ENCODE assay signal across 16 cellular contexts in the genomic region with DNA sequence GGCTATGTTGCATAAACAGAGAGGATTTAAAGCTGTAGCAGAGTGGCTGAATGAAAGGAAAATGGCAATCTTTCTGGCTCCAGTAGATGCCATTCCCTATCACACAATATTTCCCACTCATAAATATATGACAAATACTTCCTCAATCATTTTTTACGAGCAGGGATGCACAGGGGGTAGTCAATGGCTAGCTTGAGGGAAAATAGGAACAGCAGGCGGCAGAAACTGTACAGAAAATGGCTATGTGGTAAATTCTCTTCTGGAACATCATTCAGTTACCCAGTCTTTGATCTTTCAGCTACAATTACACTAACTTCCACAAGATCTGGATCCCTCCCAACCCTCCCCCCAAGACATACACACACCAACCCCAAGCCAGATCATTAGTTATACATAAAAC.
A peak's percentile ranks its signal among the peaks of the same experiment; 100 is the strongest.
DNase-seq lines count a peak whose midpoint lies in the region; ATAC-seq and TF ChIP-seq lines count a peak whose summit lies in the region.
"Had no signal": no experiment of that assay in that cellular context is flagged by ENCODE, and none has a peak within 500 bp of the region (broad histone marks: within the 10 kb centered on the region; RNA-seq: fewer than 3 reads in every experiment).

No MANE protein-coding gene starts in this region.

- H3K9me2 ChIP-seq in GM23338 (ENCODE audit: insufficient read depth), result no peaks in the 10 kb centered on the region

- H3K23ac ChIP-seq in mesendoderm (ENCODE audit: low read length), result no peak overlapping the region

- no peaks in the 10 kb centered on the region for H3K9me3 ChIP-seq in SK-N-MC (ENCODE audit: low read depth, low read length)
- H3K9me3 ChIP-seq: BLaER1, upper lobe of left lung had no signal

- H4K5ac ChIP-seq in mesendoderm (ENCODE audit: low read length), result no peak overlapping the region

- H3K9ac ChIP-seq in SK-N-MC (ENCODE audit: insufficient read length) (no peak overlapping the region), mesendoderm (ENCODE audit: low read length) (no peak overlapping the region)
- H3K9ac ChIP-seq: BLaER1 had no signal

- H3F3A ChIP-seq in GM23338 (replicated peaks; ENCODE audit: low read depth), result peaks cover 7% of the 10 kb centered on the region

- H3K4me1 ChIP-seq in GM23338 (ENCODE audit: insufficient read depth) (peaks cover 93% of the 10 kb centered on the region), mesendoderm (ENCODE audit: control insufficient read depth, low read depth, low read length) (peaks cover 5% of the 10 kb centered on the region)
- H3K4me1 ChIP-seq: upper lobe of left lung had no signal

- no peaks in the 10 kb centered on the region for H3K36me3 Mint-ChIP-seq in GM23338 (ENCODE audit: low read depth)
- peaks cover 20% of the 10 kb centered on the region for H3K36me3 Mint-ChIP-seq in activated CD4-positive, alpha-beta T cell treated with anti-CD3 and anti-CD28 coated beads, Interleukin-2, amount 10 ng/mL, durations not matched to agents 24 days and 14 days (ENCODE audit: low read depth)

- H3K4me2 ChIP-seq in GM23338 (peak overlapping the region; percentile 43), mesendoderm (ENCODE audit: low read length) (no peak overlapping the region)
- H3K4me2 ChIP-seq: BLaER1 had no signal

- no peak overlapping the region for H2AFZ ChIP-seq in GM23338

- H3K79me2 ChIP-seq in GM23338 (replicated peaks; ENCODE audit: insufficient read depth), result peaks cover 9% of the 10 kb centered on the region; the same call in 1 of the 2 replicates
- no peaks in the 10 kb centered on the region for H3K79me2 ChIP-seq in mesendoderm (ENCODE audit: control insufficient read depth, insufficient read depth, low read length)

- no peaks in the 10 kb centered on the region for H3K27me3 Mint-ChIP-seq in GM23338 (ENCODE audit: insufficient read depth, low read depth, poor library complexity)
- H3K27me3 Mint-ChIP-seq in activated CD4-positive, alpha-beta T cell treated with anti-CD3 and anti-CD28 coated beads, Interleukin-2, amount 10 ng/mL, durations not matched to agents 24 days and 14 days, result no peaks in the 10 kb centered on the region
- H3K27me3 Mint-ChIP-seq: activated CD8-positive, alpha-beta memory T cell treated with anti-CD3 and anti-CD28 coated beads, Interleukin-2, amount 10 ng/mL, durations not matched to agents 7 days and 5 days; stimulated activated naive CD8-positive, alpha-beta T cell treated with anti-CD3 and anti-CD28 coated beads, Interleukin-15, amount 100 ng/mL, for 72 hours had no signal

- WGBS in mesendoderm (ENCODE audit: extremely low coverage, insufficient coverage, low lambda C conversion rate), result no CpG with 5 or more reads among the region's 2 CpGs

- peak overlapping the region; percentile 75 for H3K18ac ChIP-seq in mesendoderm (ENCODE audit: low read length)

- no peak overlapping the region for H3K56ac ChIP-seq in mesendoderm (ENCODE audit: low read length)

- H3K36me3 ChIP-seq in GM23338 (ENCODE audit: insufficient read depth), result no peaks in the 10 kb centered on the region
- H3K36me3 ChIP-seq in SK-N-MC (ENCODE audit: insufficient read depth, low read length), result no peaks in the 10 kb centered on the region
- no peaks in the 10 kb centered on the region for H3K36me3 ChIP-seq in mesendoderm (ENCODE audit: control insufficient read depth, insufficient read depth, low read length)
- H3K36me3 ChIP-seq: upper lobe of left lung had no signal

- H3K4me3 Mint-ChIP-seq in GM23338, result peak overlapping the region; percentile 8; the same call in 2 of the 3 replicates
- no peak overlapping the region for H3K4me3 Mint-ChIP-seq in activated CD4-positive, alpha-beta T cell treated with anti-CD3 and anti-CD28 coated beads, Interleukin-2, amount 10 ng/mL, durations not matched to agents 24 days and 14 days
- H3K4me3 Mint-ChIP-seq: activated CD8-positive, alpha-beta memory T cell treated with anti-CD3 and anti-CD28 coated beads, Interleukin-2, amount 10 ng/mL, durations not matched to agents 7 days and 5 days; stimulated activated naive CD8-positive, alpha-beta T cell treated with anti-CD3 and anti-CD28 coated beads, Interleukin-15, amount 100 ng/mL, for 72 hours had no signal

- H2AK5ac ChIP-seq in mesendoderm (ENCODE audit: low read length), result no peak overlapping the region

- no peak overlapping the region for H4K8ac ChIP-seq in mesendoderm (ENCODE audit: low read depth, low read length)

- H3K27ac Mint-ChIP-seq in GM23338, result peak overlapping the region; percentile 77
- no peak overlapping the region for H3K27ac Mint-ChIP-seq in activated CD4-positive, alpha-beta T cell treated with anti-CD3 and anti-CD28 coated beads, Interleukin-2, amount 10 ng/mL, durations not matched to agents 24 days and 14 days
- H3K27ac Mint-ChIP-seq: activated CD8-positive, alpha-beta memory T cell treated with anti-CD3 and anti-CD28 coated beads, Interleukin-2, amount 10 ng/mL, durations not matched to agents 7 days and 5 days; activated T-helper 2 cell treated with anti-CD3 and anti-CD28 coated beads, Interferon-gamma antibody, Interleukin-2, Interleukin-4, amounts not matched to agents 10 μg/mL and 5 μg/mL and 100 μg/mL, durations not matched to agents 14 hours and 24 hours and 36 hours had no signal

- DNase-seq in GM23338 (ENCODE audit: low spot score) (no peak), NCI-H1105 treated with DMSO at 0.1 percent for 48 hours (lab: John Stamatoyannopoulos, UW) (peak; percentile 97), SK-N-MC (ENCODE audit: low read depth, low spot score) (peak; percentile 84), mesendoderm (no peak), SKM-1 (lab: John Stamatoyannopoulos, UW; ENCODE audit: unreplicated experiment) (no peak), inferior parietal cortex (ENCODE audit: extremely low spot score) (no peak)
- no peak for DNase-seq in activated CD4-positive, alpha-beta T cell treated with anti-CD3 and anti-CD28 coated beads, Interleukin-2, amount 10 ng/mL, durations not matched to agents 24 days and 14 days
- DNase-seq: activated CD8-positive, alpha-beta memory T cell treated with anti-CD3 and anti-CD28 coated beads, Interleukin-2, amount 10 ng/mL, durations not matched to agents 7 days and 5 days; HCEC 1CT; left cardiac atrium; nucleus accumbens; stimulated activated naive CD8-positive, alpha-beta T cell treated with anti-CD3 and anti-CD28 coated beads, Interleukin-15, amount 100 ng/mL, for 72 hours; upper lobe of left lung had no signal

- 0 out of 2 replicates have a peak overlapping the region, but pooled peaks have one; percentile 10 for H3K27ac ChIP-seq in GM23338 (ENCODE audit: low read depth)
- no peak overlapping the region for H3K27ac ChIP-seq in SK-N-MC
- H3K27ac ChIP-seq in mesendoderm (ENCODE audit: low read depth, low read length), result no peak overlapping the region
- H3K27ac ChIP-seq: BLaER1, upper lobe of left lung had no signal

- TF ChIP-seq CTCF in GM23338 (conservative IDR thresholded peaks at IDR 0.05; ENCODE audit: low read depth in 2 of 2), result no peak

- H2BK5ac ChIP-seq in mesendoderm (ENCODE audit: low read length), result no peak overlapping the region

- H4K20me1 ChIP-seq in GM23338 (replicated peaks; ENCODE audit: insufficient read depth), result no peaks in the 10 kb centered on the region
- H4K20me1 ChIP-seq: BLaER1 had no signal

- intact Hi-C loops in activated CD4-positive, alpha-beta T cell treated with anti-CD3 and anti-CD28 coated beads, Interleukin-2, amount 10 ng/mL, durations not matched to agents 24 days and 14 days (cut with micrococcal nuclease), result no loop called here

- H3K4me1 Mint-ChIP-seq in GM23338, result peaks cover 75% of the 10 kb centered on the region
- peaks cover 4% of the 10 kb centered on the region for H3K4me1 Mint-ChIP-seq in activated CD4-positive, alpha-beta T cell treated with anti-CD3 and anti-CD28 coated beads, Interleukin-2, amount 10 ng/mL, durations not matched to agents 24 days and 14 days

- H3K4me3 ChIP-seq in GM23338 (0 out of 2 replicates have a peak overlapping the region, but pooled peaks have one; percentile 18), SK-N-MC (no peak overlapping the region; the same call in 1 of the 2 replicates), mesendoderm (ENCODE audit: low read length) (no peak overlapping the region)
- H3K4me3 ChIP-seq: BLaER1, upper lobe of left lung had no signal

- H3K27me3 ChIP-seq in GM23338 (ENCODE audit: insufficient read depth) (no peaks in the 10 kb centered on the region), mesendoderm (ENCODE audit: insufficient read depth, low read length, poor library complexity) (no peaks in the 10 kb centered on the region)
- H3K27me3 ChIP-seq: BLaER1, upper lobe of left lung had no signal

- ATAC-seq in GM23338, result no peak
- ATAC-seq in HG03039 (IDR thresholded peaks at IDR 0.05; ENCODE audit: unreplicated experiment), result no peak
- ATAC-seq: left cardiac atrium had no signal

- no peaks in the 10 kb centered on the region for H3K9me3 Mint-ChIP-seq in GM23338
- H3K9me3 Mint-ChIP-seq in activated CD4-positive, alpha-beta T cell treated with anti-CD3 and anti-CD28 coated beads, Interleukin-2, amount 10 ng/mL, durations not matched to agents 24 days and 14 days, result no peaks in the 10 kb centered on the region
- H3K9me3 Mint-ChIP-seq: activated T-helper 2 cell treated with anti-CD3 and anti-CD28 coated beads, Interferon-gamma antibody, Interleukin-2, Interleukin-4, amounts not matched to agents 10 μg/mL and 5 μg/mL and 100 μg/mL, durations not matched to agents 14 hours and 24 hours and 36 hours; stimulated activated naive CD8-positive, alpha-beta T cell treated with anti-CD3 and anti-CD28 coated beads, Interleukin-15, amount 100 ng/mL, for 72 hours had no signal

- H3K79me1 ChIP-seq in mesendoderm (ENCODE audit: low read length), result no peaks in the 10 kb centered on the region

- peak overlapping the region; percentile 28 for H2BK120ac ChIP-seq in mesendoderm (ENCODE audit: low read depth, low read length)

- no peak overlapping the region for H2BK15ac ChIP-seq in mesendoderm (replicated peaks; ENCODE audit: low read depth)

- H3K4ac ChIP-seq in mesendoderm (ENCODE audit: low read depth, low read length), result no peak overlapping the region

Comparison
In these comparisons a context has a peak if more than half of its experiments do, and no peak if none do; other contexts are left out.
1. DNase-seq: peak in NCI-H1105 treated with DMSO at 0.1 percent for 48 hours (single experiment) and SK-N-MC (single experiment); none in GM23338 (single experiment), mesendoderm (single experiment), SKM-1 (single experiment), inferior parietal cortex (single experiment) and activated CD4-positive, alpha-beta T cell treated with anti-CD3 and anti-CD28 coated beads, Interleukin-2, amount 10 ng/mL, durations not matched to agents 24 days and 14 days (single experiment).